15 cellular contexts compared by ENCODE assay signal in the genomic region with DNA sequence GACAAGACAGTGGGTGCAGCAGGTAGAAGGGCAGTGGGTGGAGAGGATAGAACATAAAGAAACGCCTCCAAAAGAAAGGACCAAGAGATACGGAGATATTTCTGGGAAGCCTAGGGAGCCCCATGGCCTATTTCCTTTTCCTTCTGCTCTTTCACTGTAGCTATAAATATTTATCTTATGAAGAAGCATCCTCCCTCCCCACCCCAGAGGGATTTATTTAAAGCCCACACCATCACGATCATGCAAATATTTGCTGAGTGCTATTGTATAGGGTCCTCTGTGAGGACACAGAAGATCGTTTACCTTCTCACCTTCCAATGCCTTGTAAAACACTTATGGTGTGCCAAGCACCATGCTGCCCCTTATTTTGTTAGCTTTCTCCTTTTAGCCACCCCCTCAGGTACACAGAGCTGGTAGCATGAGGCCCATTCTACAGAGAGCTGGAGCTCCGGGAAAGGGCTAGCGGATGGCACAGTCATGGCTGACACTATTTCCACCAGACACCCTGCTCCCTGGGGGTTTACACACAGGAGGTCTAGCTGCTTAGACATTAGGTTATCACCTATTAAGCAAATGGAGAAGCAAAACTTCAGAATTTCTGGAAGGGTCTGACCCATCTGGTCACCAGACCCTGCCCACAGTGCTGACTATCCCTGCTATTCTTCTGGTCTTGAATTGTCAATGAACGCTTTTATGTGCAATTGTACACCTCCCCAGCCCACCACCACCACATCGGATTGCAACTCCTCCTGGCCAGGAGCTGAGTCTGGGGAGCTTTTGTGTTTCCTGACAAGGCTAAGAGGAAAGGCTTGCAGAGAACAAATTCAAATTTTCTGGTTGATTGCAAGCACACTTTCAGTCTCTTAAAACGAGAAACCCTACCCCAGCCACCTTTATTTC.
A peak's percentile ranks its signal among the peaks of the same experiment; 100 is the strongest.
DNase-seq lines count a peak whose midpoint lies in the region; ATAC-seq and TF ChIP-seq lines count a peak whose summit lies in the region.
"Had no signal": no experiment of that assay in that cellular context is flagged by ENCODE, and none has a peak within 500 bp of the region (broad histone marks: within the 10 kb centered on the region; RNA-seq: fewer than 3 reads in every experiment).

No MANE protein-coding gene starts in this region.

- intact Hi-C loops in lower lobe of right lung (cut with DNase I) (no loop called here), tibial artery (cut with DNase I; ENCODE audit: low total_unique reads) (no loop called here)

- H3K4me1 ChIP-seq in adipocyte (ENCODE audit: control insufficient read depth, insufficient read depth, low read length) (peaks cover 64% of the 10 kb centered on the region), lower lobe of right lung (peaks cover 45% of the 10 kb centered on the region), tibial artery (peaks cover 5 to 59% (median 26%) of the 10 kb centered on the region in 4 donors)

- H3K9ac ChIP-seq in adipocyte (ENCODE audit: low read length), result peak overlapping the region; percentile 78

- DNase-seq in NCI-H2081 (lab: John Stamatoyannopoulos, UW), result peak; percentile 14 to 38
- DNase-seq in NCI-H2081 treated with DMSO at 0.1 percent for 48 hours (lab: John Stamatoyannopoulos, UW), result no peak
- DNase-seq in adipocyte (ENCODE audit: low read depth), result peak; percentile 17
- DNase-seq in lower lobe of right lung, result no peak
- DNase-seq in tibial artery, result no peak
- DNase-seq in activated gamma-delta T cell treated with Interleukin-2 at 50 U/mL for 16 hours, result no peak
- DNase-seq: activated CD8-positive, alpha-beta memory T cell treated with anti-CD3 and anti-CD28 coated beads, Interleukin-2, amount 50 U/mL, for 4 hours; central memory CD4-positive, alpha-beta T cell; naive B cell; NK-92 treated with Interleukin-12 subunit alpha and Interleukin-12 subunit beta, amount 100 ng/mL, for 24 hours; stimulated activated CD4-positive, alpha-beta T cell treated with anti-CD3 and anti-CD28 coated beads, Interleukin-4, amount 100 ng/mL, for 24 hours; T-helper 9 cell had no signal

- H3K27me3 ChIP-seq in adipocyte (replicated peaks; ENCODE audit: control insufficient read depth, insufficient read depth, low read length) (no peaks in the 10 kb centered on the region), lower lobe of right lung (ENCODE audit: low read depth) (no peaks in the 10 kb centered on the region), tibial artery (no peaks in the 10 kb centered on the region)

- TF ChIP-seq CTCF in lower lobe of right lung (IDR thresholded peaks at IDR 0.05) (no peak), tibial artery (IDR thresholded peaks at IDR 0.05) (no peak)

- no peak for ATAC-seq in lower lobe of right lung
- no peak for ATAC-seq in GM21390 (IDR thresholded peaks at IDR 0.05; ENCODE audit: unreplicated experiment)
- ATAC-seq in GM19035 (IDR thresholded peaks at IDR 0.05; ENCODE audit: unreplicated experiment), result no peak
- ATAC-seq: HepG2 had no signal

- H3K4me3 ChIP-seq in adipocyte (ENCODE audit: low read length) (peak overlapping the region; percentile 14), lower lobe of right lung (no peak overlapping the region), tibial artery (no peak overlapping the region)

- peak overlapping the region; percentile 60 for H3K27ac ChIP-seq in lower lobe of right lung
- peak overlapping the region; percentile 61 to 66 for H3K27ac ChIP-seq in tibial artery

- H3K9me3 ChIP-seq in adipocyte (ENCODE audit: control insufficient read depth, low read length) (no peaks in the 10 kb centered on the region), lower lobe of right lung (no peaks in the 10 kb centered on the region), tibial artery (no peaks in the 10 kb centered on the region)

- H3K36me3 ChIP-seq in adipocyte (ENCODE audit: control insufficient read depth, insufficient read depth, low read length, severe bottlenecking) (no peaks in the 10 kb centered on the region), lower lobe of right lung (no peaks in the 10 kb centered on the region), tibial artery (no peaks in the 10 kb centered on the region)

Comparison
In these comparisons a context has a peak if more than half of its experiments do, and no peak if none do; other contexts are left out.
1. DNase-seq: peak in NCI-H2081 (2 of 2) and adipocyte (single experiment); none in NCI-H2081 treated with DMSO at 0.1 percent for 48 hours (single experiment), lower lobe of right lung (single experiment), tibial artery (0 of 2) and activated gamma-delta T cell treated with Interleukin-2 at 50 U/mL for 16 hours (single experiment).